In genomic region chr10:103849212-103849877, GRCh38 we compare ENCODE assay signal across 12 cellular contexts. TPM values are rescaled to one million over a fixed set of nuclear protein-coding genes. Genes with fewer than 3 reads are reported as not detected.
DNase-seq lines count a peak whose midpoint lies in the region; ATAC-seq and TF ChIP-seq lines count a peak whose summit lies in the region.
"Had no signal": no experiment of that assay in that cellular context is flagged by ENCODE, and none has a peak within 500 bp of the region (broad histone marks: within the 10 kb centered on the region; RNA-seq: fewer than 3 reads in every experiment).

No MANE protein-coding gene starts in this region.

- peak overlapping the region; percentile 97 for H3K4me3 Mint-ChIP-seq in HFFc6
- no peak overlapping the region for H3K4me3 Mint-ChIP-seq in MCF 10A (ENCODE audit: unreplicated experiment)
- H3K4me3 Mint-ChIP-seq: activated naive CD8-positive, alpha-beta T cell treated with anti-CD3 and anti-CD28 coated beads, Interleukin-2, amount 50 U/mL, for 24 hours; mesothelial cell of epicardium had no signal

- H3K4me1 Mint-ChIP-seq in HFFc6 (ENCODE audit: low read depth) (peaks cover 88% of the 10 kb centered on the region), MCF 10A (ENCODE audit: insufficient read depth, unreplicated experiment) (peaks cover 27% of the 10 kb centered on the region)

- no peaks in the 10 kb centered on the region for H3K36me3 Mint-ChIP-seq in HFFc6 (ENCODE audit: low read depth)
- H3K36me3 Mint-ChIP-seq in MCF 10A (ENCODE audit: insufficient read depth, unreplicated experiment), result peaks cover 12% of the 10 kb centered on the region
- H3K36me3 Mint-ChIP-seq: mesothelial cell of epicardium had no signal

- POLR2A ChIA-PET in MCF 10A (lab: Yijun Ruan, JAX), result interaction anchor here (8.4 kb wide), 1 partner anchor 22 kb away, joined by 85 read pairs; no protein-coding TSS in a partner anchor

- DNase-seq in HFFc6 (no peak), MCF 10A (ENCODE audit: unreplicated experiment) (no peak), lower lobe of right lung (no peak), stomach (no peak), DMS53 treated with DMSO at 0.1 percent for 48 hours (lab: John Stamatoyannopoulos, UW; ENCODE audit: unreplicated experiment) (no peak), cerebellar nuclear complex (lab: John Stamatoyannopoulos, UW) (no peak), COLO668 (lab: John Stamatoyannopoulos, UW; ENCODE audit: unreplicated experiment) (no peak)
- DNase-seq in activated CD8-positive, alpha-beta memory T cell treated with anti-CD3 and anti-CD28 coated beads, Interleukin-2, amount 50 U/mL, for 48 hours, result no peak
- DNase-seq: activated naive CD8-positive, alpha-beta T cell treated with anti-CD3 and anti-CD28 coated beads, Interleukin-2, amount 50 U/mL, for 24 hours; effector memory CD8-positive, alpha-beta T cell; hypothalamus had no signal

- H3K4me3 ChIP-seq in lower lobe of right lung (peak overlapping the region; percentile 11), stomach (peak overlapping the region in 1 of 4 donors; percentile 4)

- H3K27me3 ChIP-seq in lower lobe of right lung (ENCODE audit: low read depth) (no peaks in the 10 kb centered on the region), stomach (peaks cover 0 to 2% (median 0%) of the 10 kb centered on the region in 3 donors)

- no peak for TF ChIP-seq POLR2A in stomach (IDR thresholded peaks at IDR 0.05)

- CTCF ChIA-PET in MCF 10A (lab: Yijun Ruan, JAX), result interaction anchor here (0.6 to 1.3 kb wide), 7 partner anchors 9 to 1975 kb away, joined by 3 to 6 read pairs (median 4); no protein-coding TSS in a partner anchor

- WGBS in stomach, 5 donors, result 78 to 96% (median 83%) methylated on average over 9 to 10 of the region's 10 CpGs

- H3K27ac ChIP-seq in lower lobe of right lung, result peak overlapping the region; percentile 53
- peak overlapping the region; percentile 28 to 83 (median 78) for H3K27ac ChIP-seq in stomach

- H3K27me3 Mint-ChIP-seq in HFFc6 (ENCODE audit: insufficient read depth) (no peaks in the 10 kb centered on the region; the same call in none of the 2 replicates), MCF 10A (ENCODE audit: insufficient read depth, unreplicated experiment) (no peaks in the 10 kb centered on the region)

- intact Hi-C loops in MCF 10A (cut with micrococcal nuclease) (no loop called here), lower lobe of right lung (cut with DNase I) (no loop called here), stomach (cut with DNase I; ENCODE audit: low total_unique reads) (no loop called here)

- BruUV-seq in MCF 10A (replicated peaks; lab: Mats Ljungman, UMichigan), result no TSS peak

- no peak for TF ChIP-seq CTCF in HFFc6 (IDR thresholded peaks at IDR 0.05)
- TF ChIP-seq CTCF in MCF 10A (IDR thresholded peaks at IDR 0.05; ENCODE audit: unreplicated experiment), result no peak
- no peak for TF ChIP-seq CTCF in lower lobe of right lung (IDR thresholded peaks at IDR 0.05)
- TF ChIP-seq CTCF in stomach (IDR thresholded peaks at IDR 0.05), result no peak

- H3K9me3 ChIP-seq in lower lobe of right lung, result no peaks in the 10 kb centered on the region
- H3K9me3 ChIP-seq in stomach, result no peaks in the 10 kb centered on the region

- H3K4me1 ChIP-seq in lower lobe of right lung (peaks cover 69% of the 10 kb centered on the region), stomach (peaks cover 44 to 71% (median 61%) of the 10 kb centered on the region in 4 donors)

- H3K36me3 ChIP-seq in lower lobe of right lung (no peaks in the 10 kb centered on the region), stomach (no peaks in the 10 kb centered on the region)

- no peak for TF ChIP-seq EP300 in stomach (IDR thresholded peaks at IDR 0.05)

- H3K9me3 Mint-ChIP-seq in HFFc6 (no peaks in the 10 kb centered on the region), MCF 10A (ENCODE audit: unreplicated experiment) (no peaks in the 10 kb centered on the region)
- H3K9me3 Mint-ChIP-seq: activated naive CD8-positive, alpha-beta T cell treated with anti-CD3 and anti-CD28 coated beads, Interleukin-2, amount 50 U/mL, for 24 hours; effector memory CD8-positive, alpha-beta T cell; mesothelial cell of epicardium had no signal

- peak overlapping the region; percentile 99 for H3K27ac Mint-ChIP-seq in HFFc6
- peak overlapping the region; percentile 79 for H3K27ac Mint-ChIP-seq in MCF 10A (ENCODE audit: low read depth, unreplicated experiment)
- H3K27ac Mint-ChIP-seq: activated naive CD8-positive, alpha-beta T cell treated with anti-CD3 and anti-CD28 coated beads, Interleukin-2, amount 50 U/mL, for 24 hours; effector memory CD8-positive, alpha-beta T cell; mesothelial cell of epicardium had no signal

- ATAC-seq in lower lobe of right lung, result no peak
- ATAC-seq: activated naive CD8-positive, alpha-beta T cell treated with anti-CD3 and anti-CD28 coated beads, Interleukin-2, amount 50 U/mL, for 24 hours; effector memory CD8-positive, alpha-beta T cell had no signal

RNA-seq across cellular contexts. Expression of gene SH3PXD2A, which starts 6.0 kb away (rescaled TPM):
- 100 to 1,000 TPM in 2 of 6 experiments, 10 to 100 TPM in 4; 75.5 to 113 (median 81.1) TPM for total RNA-seq in HFFc6 (2021; fragmentation: NEBNext Ultra II Directional; extraction: Animal tissue kit (Norgen Biotek cat#: 25700))
- total RNA-seq in MCF 10A (2022) (13.2 and 15.0 TPM in 2 replicates), lower lobe of right lung (34.8 TPM), stomach (10 to 100 TPM; 15.2 to 51.6 (median 23.2) TPM)
- polyA plus RNA-seq in stomach, result 10 to 100 TPM; 12.8 to 42.6 (median 24.7) TPM
